In genomic region chr7:6246257-6246917, GRCh38 we compare ENCODE assay signal across 2 cellular contexts.
TF ChIP-seq lines count a peak whose summit lies in the region.

No MANE protein-coding gene starts in this region.

TF ChIP-seq in SK-N-SH, 30 proteins besides CTCF, POLR2A, EP300 and RAD21:
- TF ChIP-seq FOSL2 (IDR thresholded peaks at IDR 0.05; ENCODE audit: borderline replicate concordance, low read depth) (no peak), NFIC (IDR thresholded peaks at IDR 0.05; ENCODE audit: borderline replicate concordance) (peak; percentile 71; the same call in 1 of the 2 replicates), TCF12 (IDR thresholded peaks at IDR 0.05) (peak; percentile 47; the same call in 1 of the 2 replicates), TEAD4 (IDR thresholded peaks at IDR 0.05; ENCODE audit: borderline replicate concordance, insufficient read depth) (peak; percentile 41; the same call in 1 of the 2 replicates), PBX3 (IDR thresholded peaks at IDR 0.05) (peak; percentile 41; the same call in 1 of the 2 replicates)
- TF ChIP-seq, protein P1, sequence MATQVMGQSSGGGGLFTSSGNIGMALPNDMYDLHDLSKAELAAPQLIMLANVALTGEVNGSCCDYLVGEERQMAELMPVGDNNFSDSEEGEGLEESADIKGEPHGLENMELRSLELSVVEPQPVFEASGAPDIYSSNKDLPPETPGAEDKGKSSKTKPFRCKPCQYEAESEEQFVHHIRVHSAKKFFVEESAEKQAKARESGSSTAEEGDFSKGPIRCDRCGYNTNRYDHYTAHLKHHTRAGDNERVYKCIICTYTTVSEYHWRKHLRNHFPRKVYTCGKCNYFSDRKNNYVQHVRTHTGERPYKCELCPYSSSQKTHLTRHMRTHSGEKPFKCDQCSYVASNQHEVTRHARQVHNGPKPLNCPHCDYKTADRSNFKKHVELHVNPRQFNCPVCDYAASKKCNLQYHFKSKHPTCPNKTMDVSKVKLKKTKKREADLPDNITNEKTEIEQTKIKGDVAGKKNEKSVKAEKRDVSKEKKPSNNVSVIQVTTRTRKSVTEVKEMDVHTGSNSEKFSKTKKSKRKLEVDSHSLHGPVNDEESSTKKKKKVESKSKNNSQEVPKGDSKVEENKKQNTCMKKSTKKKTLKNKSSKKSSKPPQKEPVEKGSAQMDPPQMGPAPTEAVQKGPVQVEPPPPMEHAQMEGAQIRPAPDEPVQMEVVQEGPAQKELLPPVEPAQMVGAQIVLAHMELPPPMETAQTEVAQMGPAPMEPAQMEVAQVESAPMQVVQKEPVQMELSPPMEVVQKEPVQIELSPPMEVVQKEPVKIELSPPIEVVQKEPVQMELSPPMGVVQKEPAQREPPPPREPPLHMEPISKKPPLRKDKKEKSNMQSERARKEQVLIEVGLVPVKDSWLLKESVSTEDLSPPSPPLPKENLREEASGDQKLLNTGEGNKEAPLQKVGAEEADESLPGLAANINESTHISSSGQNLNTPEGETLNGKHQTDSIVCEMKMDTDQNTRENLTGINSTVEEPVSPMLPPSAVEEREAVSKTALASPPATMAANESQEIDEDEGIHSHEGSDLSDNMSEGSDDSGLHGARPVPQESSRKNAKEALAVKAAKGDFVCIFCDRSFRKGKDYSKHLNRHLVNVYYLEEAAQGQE (IDR thresholded peaks at IDR 0.05; ENCODE audit: low read depth, low read length), result no peak

TF ChIP-seq in H1, 55 proteins besides CTCF, POLR2A, EP300 and RAD21:
- TF ChIP-seq CBX5 (IDR thresholded peaks at IDR 0.05; ENCODE audit: low read depth, low read length), result no peak
- TF ChIP-seq RBBP5 (IDR thresholded peaks at IDR 0.05; ENCODE audit: borderline replicate concordance, low read depth, low read length), result no peak
- no peak for TF ChIP-seq SP2 (IDR thresholded peaks at IDR 0.05; ENCODE audit: low read length)
- TF ChIP-seq BRCA1 (IDR thresholded peaks at IDR 0.05; ENCODE audit: low read depth, low read length), result no peak
- no peak for TF ChIP-seq RXRA (IDR thresholded peaks at IDR 0.05; ENCODE audit: insufficient read depth, low read depth, low read length)
- TF ChIP-seq NANOG (IDR thresholded peaks at IDR 0.05; ENCODE audit: insufficient read depth, low read depth, low read length, poor library complexity, severe bottlenecking), result no peak
- TF ChIP-seq CREB1 (IDR thresholded peaks at IDR 0.05), result no peak
- TF ChIP-seq GTF2F1 (IDR thresholded peaks at IDR 0.05; ENCODE audit: borderline replicate concordance, low read depth, low read length), result no peak
- TF ChIP-seq TAF1 (IDR thresholded peaks at IDR 0.05; ENCODE audit: low read depth, low read length), result no peak
- no peak for TF ChIP-seq SIRT6 (IDR thresholded peaks at IDR 0.05; ENCODE audit: low read length)
- TF ChIP-seq KDM4A (IDR thresholded peaks at IDR 0.05; ENCODE audit: low read depth, low read length, severe bottlenecking), result no peak
- TF ChIP-seq, protein P2, sequence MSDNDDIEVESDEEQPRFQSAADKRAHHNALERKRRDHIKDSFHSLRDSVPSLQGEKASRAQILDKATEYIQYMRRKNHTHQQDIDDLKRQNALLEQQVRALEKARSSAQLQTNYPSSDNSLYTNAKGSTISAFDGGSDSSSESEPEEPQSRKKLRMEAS (IDR thresholded peaks at IDR 0.05), result no peak
- no peak for TF ChIP-seq SIX5 (IDR thresholded peaks at IDR 0.05; ENCODE audit: low read depth, low read length)
- no peak for TF ChIP-seq YY1 (IDR thresholded peaks at IDR 0.05; ENCODE audit: low read depth, low read length)
- TF ChIP-seq GABPA (IDR thresholded peaks at IDR 0.05; ENCODE audit: borderline replicate concordance, insufficient read depth, low read length), result no peak
- no peak for TF ChIP-seq JUN (IDR thresholded peaks at IDR 0.05; ENCODE audit: low read depth, low read length)
- TF ChIP-seq FOSL1 (IDR thresholded peaks at IDR 0.05; ENCODE audit: insufficient read depth, low read depth, low read length), result no peak
- no peak for TF ChIP-seq HDAC2 (IDR thresholded peaks at IDR 0.05; ENCODE audit: borderline replicate concordance in 1 of 2, low read depth in 2 of 2, low read length in 2 of 2)
- no peak for TF ChIP-seq TAF7 (optimal IDR thresholded peaks at IDR 0.05; ENCODE audit: borderline replicate concordance, low read depth, low read length)
